Comparison of ENCODE assay signal across 11 cellular contexts in the genomic region with DNA sequence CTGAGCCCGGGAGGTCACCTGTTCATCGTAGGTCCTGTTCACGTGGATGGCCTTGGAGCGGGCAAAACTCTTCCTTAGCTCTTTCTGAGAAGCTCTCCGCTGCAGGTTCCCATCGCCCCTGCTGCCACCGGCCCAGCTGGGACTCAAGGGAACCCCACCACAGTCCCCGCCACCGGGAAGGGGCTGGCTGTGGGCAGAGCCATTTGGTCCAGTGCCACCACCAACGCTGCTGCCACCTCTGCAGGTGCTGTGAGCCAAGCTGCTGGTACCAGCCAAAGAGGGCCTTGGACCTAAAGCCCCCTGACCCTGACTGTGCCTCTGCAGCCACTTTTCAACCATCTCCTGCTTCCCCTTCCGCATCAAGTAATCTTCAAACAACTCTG. TPM values are rescaled to one million over a fixed set of nuclear protein-coding genes. Genes with fewer than 3 reads are reported as not detected.
A peak's percentile ranks its signal among the peaks of the same experiment; 100 is the strongest.
DNase-seq lines count a peak whose midpoint lies in the region; ATAC-seq lines count a peak whose summit lies in the region.
"Had no signal": no experiment of that assay in that cellular context is flagged by ENCODE, and none has a peak within 500 bp of the region (broad histone marks: within the 10 kb centered on the region; RNA-seq: fewer than 3 reads in every experiment).

No MANE protein-coding gene starts in this region.

- no peaks in the 10 kb centered on the region for H3K36me3 Mint-ChIP-seq in activated T-helper 17 cell treated with anti-CD3 and anti-CD28 coated beads, Interleukin-2, amount 50 U/mL, for 72 hours (ENCODE audit: low read depth)
- H3K36me3 Mint-ChIP-seq: activated naive CD4-positive, alpha-beta T cell treated with anti-CD3 and anti-CD28 coated beads, Interleukin-2, amount 10 ng/mL, durations not matched to agents 7 days and 5 days had no signal

- peak overlapping the region; percentile 49 for H3K4me3 Mint-ChIP-seq in activated T-helper 17 cell treated with anti-CD3 and anti-CD28 coated beads, Interleukin-2, amount 50 U/mL, for 72 hours

- ATAC-seq in activated T-helper 17 cell treated with anti-CD3 and anti-CD28 coated beads, Interleukin-2, amount 50 U/mL, for 72 hours (replicated peaks) = no peak
- ATAC-seq in HG03039 (IDR thresholded peaks at IDR 0.05; ENCODE audit: unreplicated experiment) = no peak
- no peak for ATAC-seq in GM19035 (IDR thresholded peaks at IDR 0.05; ENCODE audit: unreplicated experiment)

- H3K27me3 Mint-ChIP-seq in activated T-helper 17 cell treated with anti-CD3 and anti-CD28 coated beads, Interleukin-2, amount 50 U/mL, for 72 hours = peaks cover 40% of the 10 kb centered on the region

- H3K4me1 ChIP-seq in HUES48 (ENCODE audit: control insufficient read depth, insufficient read depth, low read length) (peaks cover 8% of the 10 kb centered on the region), iPS-20b (ENCODE audit: insufficient read depth, low read length) (no peaks in the 10 kb centered on the region)

- H3K27me3 ChIP-seq in HUES48 (ENCODE audit: control insufficient read depth, insufficient read depth, low read length) (peaks cover 38% of the 10 kb centered on the region), iPS-20b (ENCODE audit: insufficient read depth, low read length) (peaks cover 47% of the 10 kb centered on the region)

- H3K27ac ChIP-seq in HUES48 (ENCODE audit: low read depth, low read length) = no peak overlapping the region
- H3K27ac ChIP-seq in iPS-20b (ENCODE audit: low read length) = no peak overlapping the region
- H3K27ac ChIP-seq: epithelial cell of prostate, left lung had no signal

- no peaks in the 10 kb centered on the region for H3K36me3 ChIP-seq in HUES48 (ENCODE audit: control insufficient read depth, insufficient read depth, low read length)
- H3K36me3 ChIP-seq in iPS-20b (ENCODE audit: insufficient read depth, low read depth, low read length) = no peaks in the 10 kb centered on the region
- H3K36me3 ChIP-seq: left lung had no signal

- no peaks in the 10 kb centered on the region for H3K4me1 Mint-ChIP-seq in activated T-helper 17 cell treated with anti-CD3 and anti-CD28 coated beads, Interleukin-2, amount 50 U/mL, for 72 hours

- H3K9ac ChIP-seq in HUES48 (ENCODE audit: low read depth, low read length) (no peak overlapping the region), iPS-20b (ENCODE audit: low read depth, low read length) (no peak overlapping the region)

- DNase-seq in skeletal muscle cell (ENCODE audit: low read depth) (no peak), cortex of kidney (lab: John Stamatoyannopoulos, UW) (no peak)
- DNase-seq: NK-92 treated with Interleukin-12 subunit alpha and Interleukin-12 subunit beta, amount 100 ng/mL, for 24 hours had no signal

- no peaks in the 10 kb centered on the region for H3K9me3 ChIP-seq in HUES48 (ENCODE audit: control insufficient read depth, insufficient read depth, low read length)
- no peaks in the 10 kb centered on the region for H3K9me3 ChIP-seq in iPS-20b (ENCODE audit: insufficient read depth, low read depth, low read length)
- H3K9me3 ChIP-seq: left lung had no signal

- peak overlapping the region; percentile 72; the same call in 1 of the 2 replicates for H3K4me3 ChIP-seq in HUES48 (ENCODE audit: low read depth, low read length)
- peak overlapping the region; percentile 93 for H3K4me3 ChIP-seq in iPS-20b (ENCODE audit: low read length)
- peak overlapping the region; percentile 56 for H3K4me3 ChIP-seq in skeletal muscle cell (ENCODE audit: low read depth, low read length)

- no peaks in the 10 kb centered on the region for H3K9me3 Mint-ChIP-seq in activated T-helper 17 cell treated with anti-CD3 and anti-CD28 coated beads, Interleukin-2, amount 50 U/mL, for 72 hours
- H3K9me3 Mint-ChIP-seq: activated naive CD4-positive, alpha-beta T cell treated with anti-CD3 and anti-CD28 coated beads, Interleukin-2, amount 10 ng/mL, durations not matched to agents 7 days and 5 days had no signal

- H3K27ac Mint-ChIP-seq in activated T-helper 17 cell treated with anti-CD3 and anti-CD28 coated beads, Interleukin-2, amount 50 U/mL, for 72 hours = no peak overlapping the region
- H3K27ac Mint-ChIP-seq: activated naive CD4-positive, alpha-beta T cell treated with anti-CD3 and anti-CD28 coated beads, Interleukin-2, amount 10 ng/mL, durations not matched to agents 7 days and 5 days had no signal

RNA-seq across cellular contexts. Expression of a gene that starts 0.6 kb away (rescaled TPM):
- under 1 TPM in 1 of 2 donors, not detected in 1; 0.08 TPM for total RNA-seq in activated T-helper 17 cell treated with anti-CD3 and anti-CD28 coated beads, Interleukin-2, amount 50 U/mL, for 72 hours

RNA-seq across cellular contexts. Expression of a gene that starts 40.2 kb away (rescaled TPM):
- 10 to 100 TPM in 1 of 2 donors, 1 to 10 TPM in 1; 5.7 to 13.4 TPM for total RNA-seq in activated T-helper 17 cell treated with anti-CD3 and anti-CD28 coated beads, Interleukin-2, amount 50 U/mL, for 72 hours
